In the genomic region with DNA sequence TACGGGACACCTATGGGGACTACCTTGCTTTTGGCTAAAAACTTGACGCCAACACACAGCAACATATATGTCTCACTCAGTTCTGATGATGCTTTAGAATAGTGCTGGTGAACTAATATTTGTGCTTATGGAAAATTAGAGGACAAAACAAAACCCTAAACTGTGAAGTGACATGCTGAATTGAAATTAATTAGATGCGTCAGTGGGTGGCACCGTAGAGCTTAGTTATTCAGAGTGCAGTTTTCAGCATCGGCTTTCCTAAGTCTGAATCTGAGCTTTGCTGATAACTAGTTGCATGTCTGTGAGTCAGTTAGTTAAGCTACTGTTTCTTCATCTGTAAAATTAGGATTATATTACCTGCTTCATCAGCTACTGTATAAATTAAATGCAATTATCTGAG, we compare ENCODE assay signal across 9 cellular contexts.
DNase-seq lines count a peak whose midpoint lies in the region; ATAC-seq and TF ChIP-seq lines count a peak whose summit lies in the region.
"Had no signal": no experiment of that assay in that cellular context is flagged by ENCODE, and none has a peak within 500 bp of the region (broad histone marks: within the 10 kb centered on the region; RNA-seq: fewer than 3 reads in every experiment).

No MANE protein-coding gene starts in this region.

- H3K4me3 ChIP-seq in colonic mucosa: no peak overlapping the region

- peak; percentile 64 for ATAC-seq in HG02885 (IDR thresholded peaks at IDR 0.05; ENCODE audit: poor library complexity, unreplicated experiment)
- ATAC-seq in activated B cell treated with CpG ODN at 0.5 μM for 24 hours (ENCODE audit: low read depth): peak; percentile 40
- no peak for ATAC-seq in left cardiac atrium
- ATAC-seq in activated T-cell treated with anti-CD3 and anti-CD28 coated beads, Interleukin-2, amount 50 U/mL, for 72 hours (replicated peaks in 1 of 2): no peak

- intact Hi-C loops in activated B cell treated with CpG ODN at 0.5 μM for 24 hours (cut with micrococcal nuclease): loop anchor here (1.0 to 2.0 kb wide), 2 partner anchors 405 to 1375 kb away; no protein-coding TSS in a partner anchor
- intact Hi-C loops in colonic mucosa (cut with DNase I): loop anchor here (2.0 kb wide), 1 partner anchor 405 kb away; no protein-coding TSS in a partner anchor
- intact Hi-C loops in left cardiac atrium (cut with DNase I): loop anchor here in 1 of 2 donors (2.0 kb wide), 1 partner anchor 405 kb away; no protein-coding TSS in a partner anchor

- H3K36me3 Mint-ChIP-seq in activated B cell treated with CpG ODN at 0.5 μM for 24 hours (ENCODE audit: low read depth): no peaks in the 10 kb centered on the region
- H3K36me3 Mint-ChIP-seq in activated T-cell treated with anti-CD3 and anti-CD28 coated beads, Interleukin-2, amount 50 U/mL, for 72 hours (ENCODE audit: insufficient read depth in 2 of 2): peaks cover 0 to 5% of the 10 kb centered on the region in 2 donors

- H3K4me3 Mint-ChIP-seq in activated B cell treated with CpG ODN at 0.5 μM for 24 hours: no peak overlapping the region
- H3K4me3 Mint-ChIP-seq in activated T-cell treated with anti-CD3 and anti-CD28 coated beads, Interleukin-2, amount 50 U/mL, for 72 hours: no peak overlapping the region

- H3K36me3 ChIP-seq in colonic mucosa: no peaks in the 10 kb centered on the region

- no peak overlapping the region for H3K9ac ChIP-seq in colonic mucosa (ENCODE audit: low read depth in 2 of 2, low read length in 2 of 2)

- H3K27me3 Mint-ChIP-seq in activated B cell treated with CpG ODN at 0.5 μM for 24 hours: no peaks in the 10 kb centered on the region
- no peaks in the 10 kb centered on the region for H3K27me3 Mint-ChIP-seq in activated T-cell treated with anti-CD3 and anti-CD28 coated beads, Interleukin-2, amount 50 U/mL, for 72 hours (ENCODE audit: low read depth)

- CTCF ChIA-PET in activated B cell treated with CpG ODN at 0.5 μM for 24 hours (lab: Charles Lee): interaction anchor here (1.0 to 3.6 kb wide), 4 partner anchors 10 to 405 kb away, joined by 3 to 28 read pairs (median 4); no protein-coding TSS in a partner anchor

- TF ChIP-seq CTCF in GM12874 (IDR thresholded peaks at IDR 0.05; ENCODE audit: insufficient read depth, low read depth, low read length) (peak; percentile 21; the same call in 1 of the 2 replicates), activated B cell treated with CpG ODN at 0.5 μM for 24 hours (IDR thresholded peaks at IDR 0.05) (no peak), colonic mucosa (IDR thresholded peaks at IDR 0.05) (no peak)

- no peak overlapping the region for H3K27ac Mint-ChIP-seq in activated B cell treated with CpG ODN at 0.5 μM for 24 hours
- H3K27ac Mint-ChIP-seq in activated T-cell treated with anti-CD3 and anti-CD28 coated beads, Interleukin-2, amount 50 U/mL, for 72 hours: no peak overlapping the region

- H3K4me1 ChIP-seq in colonic mucosa: no peaks in the 10 kb centered on the region

- POLR2A ChIA-PET in activated B cell treated with CpG ODN at 0.5 μM for 24 hours (lab: Charles Lee): interaction anchor here (0.5 to 1.6 kb wide), 2 partner anchors 67 to 107 kb away, joined by 3 to 4 read pairs; no protein-coding TSS in a partner anchor

- H3K4me1 Mint-ChIP-seq in activated B cell treated with CpG ODN at 0.5 μM for 24 hours: no peaks in the 10 kb centered on the region
- H3K4me1 Mint-ChIP-seq in activated T-cell treated with anti-CD3 and anti-CD28 coated beads, Interleukin-2, amount 50 U/mL, for 72 hours (ENCODE audit: low read depth): no peaks in the 10 kb centered on the region

- DNase-seq in activated B cell treated with CpG ODN at 0.5 μM for 24 hours (no peak), mucosa of gallbladder (ENCODE audit: low spot score) (peak; percentile 22), colonic mucosa (no peak), NCI-H1930 (lab: John Stamatoyannopoulos, UW) (no peak), left cardiac atrium (no peak)
- no peak for DNase-seq in activated T-cell treated with anti-CD3 and anti-CD28 coated beads, Interleukin-2, amount 50 U/mL, for 72 hours
- DNase-seq: stimulated activated CD8-positive, alpha-beta memory T cell treated with anti-CD3 and anti-CD28 coated beads, Interleukin-4, amount 100 ng/mL, for 48 hours had no signal

- H3K27me3 ChIP-seq in colonic mucosa: no peaks in the 10 kb centered on the region

- no peak overlapping the region for H3K27ac ChIP-seq in colonic mucosa

- H3K9me3 ChIP-seq in colonic mucosa: no peaks in the 10 kb centered on the region

- H3K9me3 Mint-ChIP-seq in activated B cell treated with CpG ODN at 0.5 μM for 24 hours: no peaks in the 10 kb centered on the region
- H3K9me3 Mint-ChIP-seq in activated T-cell treated with anti-CD3 and anti-CD28 coated beads, Interleukin-2, amount 50 U/mL, for 72 hours: peaks cover 11 to 12% of the 10 kb centered on the region in 2 donors

Comparison
In these comparisons a context has a peak if more than half of its experiments do, and no peak if none do; other contexts are left out.
1. ATAC-seq: peak in HG02885 (single experiment) and activated B cell treated with CpG ODN at 0.5 μM for 24 hours (single experiment); none in left cardiac atrium (0 of 2) and activated T-cell treated with anti-CD3 and anti-CD28 coated beads, Interleukin-2, amount 50 U/mL, for 72 hours (0 of 2).